Comparison of ENCODE assay signal across 9 cellular contexts in genomic region chr5:148820778-148821395, GRCh38. TPM values are rescaled to one million over a fixed set of nuclear protein-coding genes. Genes with fewer than 3 reads are reported as not detected.
DNase-seq lines count a peak whose midpoint lies in the region; ATAC-seq, FAIRE-seq and TF ChIP-seq lines count a peak whose summit lies in the region.
"Had no signal": no experiment of that assay in that cellular context is flagged by ENCODE, and none has a peak within 500 bp of the region (broad histone marks: within the 10 kb centered on the region; RNA-seq: fewer than 3 reads in every experiment).

No MANE protein-coding gene starts in this region.

- H3K27me3 ChIP-seq in GM23248 (replicated peaks; ENCODE audit: insufficient read depth) (peaks cover 25% of the 10 kb centered on the region), small intestine (ENCODE audit: control insufficient read depth in 2 of 2, insufficient read depth in 2 of 2, low read length in 2 of 2) (no peaks in the 10 kb centered on the region)
- H3K27me3 ChIP-seq: SJSA1 had no signal

- no peaks in the 10 kb centered on the region for H3K9me3 ChIP-seq in GM23248 (ENCODE audit: low read depth)
- no peaks in the 10 kb centered on the region for H3K9me3 ChIP-seq in small intestine (ENCODE audit: control insufficient read depth, low read depth)
- H3K9me3 ChIP-seq: SJSA1 had no signal

- FAIRE-seq in D721Med (lab: Jason Lieb, UNC) (no peak), small intestine (lab: Jason Lieb, UNC) (no peak)

- no peaks in the 10 kb centered on the region for H4K20me1 ChIP-seq in GM23248 (ENCODE audit: insufficient read depth)

- in situ Hi-C loops in GM23248 (cut with MboI) = no loop called here

- H3F3A ChIP-seq in GM23248 (ENCODE audit: insufficient read depth) = no peaks in the 10 kb centered on the region

- H3K4me3 ChIP-seq in GM23248 (no peak overlapping the region), small intestine (ENCODE audit: low read depth in 1 of 2, low read length in 2 of 2) (no peak overlapping the region)
- H3K4me3 ChIP-seq: SJSA1 had no signal

- H3K4me1 ChIP-seq in GM23248 (ENCODE audit: insufficient read depth) (no peaks in the 10 kb centered on the region), small intestine (ENCODE audit: control insufficient read depth in 2 of 2, insufficient read depth in 1 of 2, low read depth in 1 of 2, low read length in 1 of 2) (no peaks in the 10 kb centered on the region)

- H3K4me2 ChIP-seq in GM23248 (ENCODE audit: unreplicated experiment) = no peak overlapping the region

- WGBS in GM23248 (ENCODE audit: low coverage in 1 of 2, low lambda C conversion rate in 2 of 2, missing lambda C conversion rate in 2 of 2), 2 experiments = 72 to 78% methylated on average over 3 of the region's 3 CpGs
- 43 to 50% (median 49%) methylated on average over 3 of the region's 3 CpGs for WGBS in small intestine, 3 donors

- H3K9ac ChIP-seq in GM23248 = no peak overlapping the region

- no peak overlapping the region for H2AFZ ChIP-seq in GM23248

- H3K9me2 ChIP-seq in GM23248 (ENCODE audit: insufficient read depth) = no peaks in the 10 kb centered on the region

- peak; percentile 34 for ATAC-seq in esophagus mucosa
- no peak for ATAC-seq in HG03097 (IDR thresholded peaks at IDR 0.05; ENCODE audit: low FRiP score, unreplicated experiment)

- H3K36me3 ChIP-seq in GM23248 (ENCODE audit: low read depth) = no peaks in the 10 kb centered on the region
- H3K36me3 ChIP-seq in small intestine (ENCODE audit: control insufficient read depth in 2 of 2, insufficient read depth in 2 of 2, low read length in 2 of 2) = no peaks in the 10 kb centered on the region
- H3K36me3 ChIP-seq: SJSA1 had no signal

- H3K79me2 ChIP-seq in GM23248 (ENCODE audit: insufficient read depth) = no peaks in the 10 kb centered on the region

- no peak for DNase-seq in D721Med (ENCODE audit: insufficient read length, low spot score)
- peak; percentile 58 for DNase-seq in GM23248
- peak; percentile 14 for DNase-seq in OCI-M1 (lab: John Stamatoyannopoulos, UW)
- peak; percentile 49 for DNase-seq in small intestine
- DNase-seq in NCI-H1436 (lab: John Stamatoyannopoulos, UW) = no peak
- DNase-seq in NCI-H146 treated with DMSO at 0.1 percent for 48 hours (lab: John Stamatoyannopoulos, UW; ENCODE audit: unreplicated experiment) = no peak

- no peak overlapping the region for H3K27ac ChIP-seq in GM23248
- H3K27ac ChIP-seq in small intestine (ENCODE audit: low read depth in 1 of 2, low read length in 1 of 2) = no peak overlapping the region
- H3K27ac ChIP-seq: SJSA1 had no signal

- peak; percentile 51 for TF ChIP-seq CTCF in D721Med (IDR thresholded peaks at IDR 0.05; ENCODE audit: insufficient read depth, missing control alignments)

RNA-seq across cellular contexts. Expression of gene ADRB2, which starts 5.5 kb away (rescaled TPM):
- 0.65 TPM in 1 of 2 replicates, not detected in the other for total RNA-seq in GM23248 (2014; rRNA removed; shearing (Covaris generic))
- 0.09 and 0.19 TPM in 2 replicates for polyA plus RNA-seq in GM23248 (2016; fragmentation: Nextera tagmentation; extraction: Ambion mirVana)
- 2.8 TPM for total RNA-seq in esophagus mucosa
- polyA plus RNA-seq in small intestine = 1 to 10 TPM in 1 of 3 donors, under 1 TPM in 1, not detected in 1; 0.54 to 1.5 TPM

Comparison
In these comparisons a context has a peak if more than half of its experiments do, and no peak if none do; other contexts are left out.
1. DNase-seq: peak in GM23248 (single experiment), OCI-M1 (single experiment) and small intestine (single experiment); none in D721Med (single experiment), NCI-H1436 (single experiment) and NCI-H146 treated with DMSO at 0.1 percent for 48 hours (single experiment).